Comparison of ENCODE assay signal across 1 cellular context in genomic region chr3:194573680-194574437, GRCh38.
TF ChIP-seq lines count a peak whose summit lies in the region.

No MANE protein-coding gene starts in this region.

TF ChIP-seq in WTC11, 78 proteins besides CTCF, POLR2A, EP300 and RAD21 (continued from another document):
- TF ChIP-seq ZNF532 (CRISPR knock-in tag; IDR thresholded peaks at IDR 0.05; ENCODE audit: borderline replicate concordance): no peak
- no peak for TF ChIP-seq TCF7 (CRISPR knock-in tag; IDR thresholded peaks at IDR 0.05; ENCODE audit: low read depth)
- no peak for TF ChIP-seq ZNF121 (CRISPR knock-in tag; IDR thresholded peaks at IDR 0.05)
- TF ChIP-seq PRDM15 (CRISPR knock-in tag; IDR thresholded peaks at IDR 0.05): no peak
- TF ChIP-seq OVOL2 (CRISPR knock-in tag; IDR thresholded peaks at IDR 0.05; ENCODE audit: borderline replicate concordance): no peak
- no peak for TF ChIP-seq IRF2 (CRISPR knock-in tag; IDR thresholded peaks at IDR 0.05; ENCODE audit: borderline replicate concordance, low read depth)
- TF ChIP-seq RELA (CRISPR knock-in tag; IDR thresholded peaks at IDR 0.05; ENCODE audit: borderline replicate concordance): no peak
- no peak for TF ChIP-seq TEAD1 (CRISPR knock-in tag; IDR thresholded peaks at IDR 0.05)
- TF ChIP-seq ZMAT4 (CRISPR knock-in tag; IDR thresholded peaks at IDR 0.05): no peak
- TF ChIP-seq MLX (CRISPR knock-in tag; IDR thresholded peaks at IDR 0.05): no peak
